Comparison of ENCODE assay signal across 22 cellular contexts in the genomic region with DNA sequence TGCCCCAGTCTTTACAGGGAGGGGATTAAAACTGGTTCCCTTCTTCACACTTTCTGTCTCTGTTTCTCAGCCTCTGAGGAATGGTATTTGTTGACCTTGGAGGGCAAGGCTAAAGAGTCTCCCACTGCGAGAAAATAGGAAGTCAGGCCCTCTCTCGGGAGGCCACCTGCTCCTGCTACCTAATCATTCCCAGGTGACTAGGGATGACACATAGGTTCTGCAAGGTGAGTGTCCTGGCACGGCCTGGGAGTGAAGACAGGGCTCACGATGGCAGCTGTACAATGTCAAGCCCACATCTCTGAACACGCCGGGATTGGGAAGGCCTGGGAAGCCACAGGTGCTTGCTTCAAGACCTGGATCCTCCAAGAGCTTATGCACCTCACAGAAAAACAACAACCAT.
DNase-seq lines count a peak whose midpoint lies in the region; ATAC-seq and TF ChIP-seq lines count a peak whose summit lies in the region.
"Had no signal": no experiment of that assay in that cellular context is flagged by ENCODE, and none has a peak within 500 bp of the region (broad histone marks: within the 10 kb centered on the region; RNA-seq: fewer than 3 reads in every experiment).

No MANE protein-coding gene starts in this region.

- H3K9me3 ChIP-seq in WERI-Rb-1 (ENCODE audit: severe bottlenecking): no peaks in the 10 kb centered on the region
- H3K9me3 ChIP-seq: BLaER1 had no signal

- H3K4me3 ChIP-seq in WERI-Rb-1 (ENCODE audit: low read depth, low read length) (no peak overlapping the region), mesendoderm (ENCODE audit: low read length) (no peak overlapping the region)
- H3K4me3 ChIP-seq: BLaER1, GM12878, GM23248 had no signal

- no CpG with 5 or more reads among the region's 6 CpGs for WGBS in mesendoderm (ENCODE audit: extremely low coverage, insufficient coverage, low lambda C conversion rate)

- no peak overlapping the region for H4K8ac ChIP-seq in mesendoderm (ENCODE audit: low read depth, low read length)

- no peak for ATAC-seq in SK-N-SH treated with all-trans-retinoic acid at 6 μM for 48 hours
- ATAC-seq: CD8-positive, alpha-beta T cell; GM12878 had no signal

- H3K9me3 Mint-ChIP-seq in mesothelial cell of epicardium: no peaks in the 10 kb centered on the region
- H3K9me3 Mint-ChIP-seq in activated T-cell treated with anti-CD3 and anti-CD28 coated beads, Interleukin-2, amount 50 U/mL, for 24 hours: no peaks in the 10 kb centered on the region
- H3K9me3 Mint-ChIP-seq: CD8-positive, alpha-beta T cell had no signal

- TF ChIP-seq CTCF in WERI-Rb-1 (IDR thresholded peaks at IDR 0.05; ENCODE audit: low read depth, low read length): no peak
- no peak for TF ChIP-seq CTCF in mesothelial cell of epicardium (IDR thresholded peaks at IDR 0.05; ENCODE audit: unreplicated experiment)

- no peaks in the 10 kb centered on the region for H3K79me1 ChIP-seq in mesendoderm (ENCODE audit: low read length)

- no peak overlapping the region for H4K5ac ChIP-seq in mesendoderm (ENCODE audit: low read length)

- H3K27me3 Mint-ChIP-seq in mesothelial cell of epicardium (ENCODE audit: low read depth): peaks cover 46% of the 10 kb centered on the region
- peaks cover 7% of the 10 kb centered on the region for H3K27me3 Mint-ChIP-seq in activated T-cell treated with anti-CD3 and anti-CD28 coated beads, Interleukin-2, amount 50 U/mL, for 24 hours
- H3K27me3 Mint-ChIP-seq: B cell; CD4-positive, CD25-positive, alpha-beta regulatory T cell had no signal

- H3K23ac ChIP-seq in mesendoderm (ENCODE audit: low read length): no peak overlapping the region

- no peak overlapping the region for H3K4me2 ChIP-seq in mesendoderm (ENCODE audit: low read length)
- H3K4me2 ChIP-seq: BLaER1 had no signal

- no peak overlapping the region for H2BK5ac ChIP-seq in mesendoderm (ENCODE audit: low read length)

- no peak overlapping the region for H2BK15ac ChIP-seq in mesendoderm (replicated peaks; ENCODE audit: low read depth)

- H3K27me3 ChIP-seq in WERI-Rb-1 (ENCODE audit: insufficient read depth, low read depth, severe bottlenecking): peaks cover 26% of the 10 kb centered on the region
- no peaks in the 10 kb centered on the region for H3K27me3 ChIP-seq in mesendoderm (ENCODE audit: insufficient read depth, low read length, poor library complexity)
- H3K27me3 ChIP-seq: BLaER1 had no signal

- DNase-seq in NCI-H1417 (lab: John Stamatoyannopoulos, UW) (peak in 2 of 3 experiments; percentile 21 to 59), NCI-H1417 treated with DMSO at 0.1 percent for 48 hours (lab: John Stamatoyannopoulos, UW) (no peak), COLO668 (lab: John Stamatoyannopoulos, UW; ENCODE audit: unreplicated experiment) (peak; percentile 2), WERI-Rb-1 (peak; percentile 65), mesendoderm (peak; percentile 30), mesothelial cell of epicardium (ENCODE audit: low spot score in 2 of 2, unreplicated experiment in 2 of 2) (no peak)
- no peak for DNase-seq in activated T-cell treated with anti-CD3 and anti-CD28 coated beads, Interleukin-2, amount 50 U/mL, for 24 hours
- DNase-seq: CD4-positive, CD25-positive, alpha-beta regulatory T cell; CD8-positive, alpha-beta T cell; DMS 273 treated with DMSO at 0.1 percent for 48 hours; DMS79; EL; GDM1; GM23248; H7; HCEC 1CT had no signal

- no peaks in the 10 kb centered on the region for H3K36me3 Mint-ChIP-seq in mesothelial cell of epicardium
- H3K36me3 Mint-ChIP-seq in activated T-cell treated with anti-CD3 and anti-CD28 coated beads, Interleukin-2, amount 50 U/mL, for 24 hours (ENCODE audit: low read depth): no peaks in the 10 kb centered on the region
- H3K36me3 Mint-ChIP-seq: CD4-positive, CD25-positive, alpha-beta regulatory T cell; CD8-positive, alpha-beta T cell had no signal

- no peak overlapping the region for H3K4ac ChIP-seq in mesendoderm (ENCODE audit: low read depth, low read length)

- H3K9ac ChIP-seq in mesendoderm (ENCODE audit: low read length): no peak overlapping the region
- H3K9ac ChIP-seq: BLaER1, GM23248 had no signal

- no peaks in the 10 kb centered on the region for H3K79me2 ChIP-seq in mesendoderm (ENCODE audit: control insufficient read depth, insufficient read depth, low read length)

- no peak overlapping the region for H3K56ac ChIP-seq in mesendoderm (ENCODE audit: low read length)

- H3K27ac Mint-ChIP-seq in mesothelial cell of epicardium: no peak overlapping the region
- H3K27ac Mint-ChIP-seq in activated T-cell treated with anti-CD3 and anti-CD28 coated beads, Interleukin-2, amount 50 U/mL, for 24 hours: no peak overlapping the region
- H3K27ac Mint-ChIP-seq: B cell; CD4-positive, CD25-positive, alpha-beta regulatory T cell; CD8-positive, alpha-beta T cell had no signal

- no peak overlapping the region for H3K18ac ChIP-seq in mesendoderm (ENCODE audit: low read length)

- peaks cover 14% of the 10 kb centered on the region for H3K4me1 Mint-ChIP-seq in mesothelial cell of epicardium
- H3K4me1 Mint-ChIP-seq in activated T-cell treated with anti-CD3 and anti-CD28 coated beads, Interleukin-2, amount 50 U/mL, for 24 hours (ENCODE audit: low read depth): no peaks in the 10 kb centered on the region
- H3K4me1 Mint-ChIP-seq: B cell; CD4-positive, CD25-positive, alpha-beta regulatory T cell had no signal

- H3K27ac ChIP-seq in WERI-Rb-1 (no peak overlapping the region), mesendoderm (ENCODE audit: low read depth, low read length) (no peak overlapping the region)
- H3K27ac ChIP-seq: 22Rv1, BLaER1, C4-2B, GM23248 had no signal

- H2AK5ac ChIP-seq in mesendoderm (ENCODE audit: low read length): no peak overlapping the region

- no peaks in the 10 kb centered on the region for H3K4me1 ChIP-seq in mesendoderm (ENCODE audit: control insufficient read depth, low read depth, low read length)

- H3K36me3 ChIP-seq in WERI-Rb-1: no peaks in the 10 kb centered on the region
- no peaks in the 10 kb centered on the region for H3K36me3 ChIP-seq in mesendoderm (ENCODE audit: control insufficient read depth, insufficient read depth, low read length)
- H3K36me3 ChIP-seq: BLaER1 had no signal

- no peak overlapping the region for H3K4me3 Mint-ChIP-seq in mesothelial cell of epicardium
- no peak overlapping the region for H3K4me3 Mint-ChIP-seq in activated T-cell treated with anti-CD3 and anti-CD28 coated beads, Interleukin-2, amount 50 U/mL, for 24 hours
- H3K4me3 Mint-ChIP-seq: B cell; CD4-positive, CD25-positive, alpha-beta regulatory T cell; CD8-positive, alpha-beta T cell had no signal

- no peak overlapping the region for H2BK120ac ChIP-seq in mesendoderm (ENCODE audit: low read depth, low read length)

TF ChIP-seq in SK-N-SH treated with all-trans-retinoic acid at 6 μM for 48 hours, 23 proteins besides CTCF, POLR2A, EP300 and RAD21:
- TF ChIP-seq GLIS3 (CRISPR knock-in tag; IDR thresholded peaks at IDR 0.05) (no peak), ZNF565 (CRISPR knock-in tag; conservative IDR thresholded peaks at IDR 0.05; ENCODE audit: low read depth) (no peak), TOX (CRISPR knock-in tag; IDR thresholded peaks at IDR 0.05; ENCODE audit: borderline replicate concordance) (no peak), CSDC2 (CRISPR knock-in tag; IDR thresholded peaks at IDR 0.05) (no peak), ZFP30 (CRISPR knock-in tag; IDR thresholded peaks at IDR 0.05) (no peak), ISL1 (CRISPR knock-in tag; IDR thresholded peaks at IDR 0.05) (no peak)
- TF ChIP-seq, protein P1, sequence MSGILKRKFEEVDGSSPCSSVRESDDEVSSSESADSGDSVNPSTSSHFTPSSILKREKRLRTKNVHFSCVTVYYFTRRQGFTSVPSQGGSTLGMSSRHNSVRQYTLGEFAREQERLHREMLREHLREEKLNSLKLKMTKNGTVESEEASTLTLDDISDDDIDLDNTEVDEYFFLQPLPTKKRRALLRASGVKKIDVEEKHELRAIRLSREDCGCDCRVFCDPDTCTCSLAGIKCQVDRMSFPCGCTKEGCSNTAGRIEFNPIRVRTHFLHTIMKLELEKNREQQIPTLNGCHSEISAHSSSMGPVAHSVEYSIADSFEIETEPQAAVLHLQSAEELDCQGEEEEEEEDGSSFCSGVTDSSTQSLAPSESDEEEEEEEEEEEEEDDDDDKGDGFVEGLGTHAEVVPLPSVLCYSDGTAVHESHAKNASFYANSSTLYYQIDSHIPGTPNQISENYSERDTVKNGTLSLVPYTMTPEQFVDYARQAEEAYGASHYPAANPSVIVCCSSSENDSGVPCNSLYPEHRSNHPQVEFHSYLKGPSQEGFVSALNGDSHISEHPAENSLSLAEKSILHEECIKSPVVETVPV (CRISPR knock-in tag; IDR thresholded peaks at IDR 0.05): no peak

Comparison
In these comparisons a context has a peak if more than half of its experiments do, and no peak if none do; other contexts are left out.
1. DNase-seq: peak in NCI-H1417 (2 of 3), COLO668 (single experiment), WERI-Rb-1 (single experiment) and mesendoderm (single experiment); none in NCI-H1417 treated with DMSO at 0.1 percent for 48 hours (single experiment), mesothelial cell of epicardium (0 of 2) and activated T-cell treated with anti-CD3 and anti-CD28 coated beads, Interleukin-2, amount 50 U/mL, for 24 hours (single experiment).